1 cellular context compared by ENCODE assay signal in the genomic region with DNA sequence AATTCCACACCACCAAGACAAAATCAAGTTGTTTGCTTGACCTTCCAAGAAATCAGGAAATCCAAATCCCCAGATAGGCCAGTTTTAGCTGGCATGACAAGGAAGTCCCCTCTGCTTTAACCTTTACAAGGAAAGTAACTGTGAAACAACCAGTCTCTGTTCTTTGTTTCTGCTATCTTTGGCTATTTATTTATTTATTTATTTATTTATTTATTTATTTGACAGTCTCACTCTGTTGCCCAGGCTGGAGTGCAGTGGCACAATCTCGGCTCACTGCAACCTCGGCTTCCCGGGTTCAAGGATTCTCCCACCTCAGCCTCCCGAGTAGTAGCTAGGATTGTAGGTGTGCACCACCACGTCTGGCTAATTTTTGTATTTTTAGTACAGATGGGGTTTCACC.
TF ChIP-seq lines count a peak whose summit lies in the region.

No MANE protein-coding gene starts in this region.

TF ChIP-seq in HEK293, 187 proteins besides CTCF, POLR2A, EP300 and RAD21 (continued from another document and continues in another):
- TF ChIP-seq ZFP3 (tag by site-specific recombination; IDR thresholded peaks at IDR 0.05; ENCODE audit: low read depth): no peak
- no peak for TF ChIP-seq ZNF677 (tag by site-specific recombination; IDR thresholded peaks at IDR 0.05)
- TF ChIP-seq, protein P1, sequence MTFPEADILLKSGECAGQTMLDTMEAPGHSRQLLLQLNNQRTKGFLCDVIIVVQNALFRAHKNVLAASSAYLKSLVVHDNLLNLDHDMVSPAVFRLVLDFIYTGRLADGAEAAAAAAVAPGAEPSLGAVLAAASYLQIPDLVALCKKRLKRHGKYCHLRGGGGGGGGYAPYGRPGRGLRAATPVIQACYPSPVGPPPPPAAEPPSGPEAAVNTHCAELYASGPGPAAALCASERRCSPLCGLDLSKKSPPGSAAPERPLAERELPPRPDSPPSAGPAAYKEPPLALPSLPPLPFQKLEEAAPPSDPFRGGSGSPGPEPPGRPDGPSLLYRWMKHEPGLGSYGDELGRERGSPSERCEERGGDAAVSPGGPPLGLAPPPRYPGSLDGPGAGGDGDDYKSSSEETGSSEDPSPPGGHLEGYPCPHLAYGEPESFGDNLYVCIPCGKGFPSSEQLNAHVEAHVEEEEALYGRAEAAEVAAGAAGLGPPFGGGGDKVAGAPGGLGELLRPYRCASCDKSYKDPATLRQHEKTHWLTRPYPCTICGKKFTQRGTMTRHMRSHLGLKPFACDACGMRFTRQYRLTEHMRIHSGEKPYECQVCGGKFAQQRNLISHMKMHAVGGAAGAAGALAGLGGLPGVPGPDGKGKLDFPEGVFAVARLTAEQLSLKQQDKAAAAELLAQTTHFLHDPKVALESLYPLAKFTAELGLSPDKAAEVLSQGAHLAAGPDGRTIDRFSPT (tag by site-specific recombination; IDR thresholded peaks at IDR 0.05): no peak
- TF ChIP-seq RBAK (tag by site-specific recombination; IDR thresholded peaks at IDR 0.05): 0 out of 2 replicates have a peak, but pooled peaks have one; percentile 53
- peak; percentile 22; the same call in 1 of the 2 replicates for TF ChIP-seq GLI2 (tag by site-specific recombination; IDR thresholded peaks at IDR 0.05; ENCODE audit: borderline replicate concordance, low read depth)
- peak; percentile 66; the same call in 1 of the 2 replicates for TF ChIP-seq ZNF140 (tag by site-specific recombination; IDR thresholded peaks at IDR 0.05)
- 0 out of 2 replicates have a peak, but pooled peaks have one; percentile 42 for TF ChIP-seq ZNF404 (tag by site-specific recombination; IDR thresholded peaks at IDR 0.05)
- TF ChIP-seq, protein P2, sequence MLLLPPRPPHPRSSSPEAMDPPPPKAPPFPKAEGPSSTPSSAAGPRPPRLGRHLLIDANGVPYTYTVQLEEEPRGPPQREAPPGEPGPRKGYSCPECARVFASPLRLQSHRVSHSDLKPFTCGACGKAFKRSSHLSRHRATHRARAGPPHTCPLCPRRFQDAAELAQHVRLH (tag by site-specific recombination; IDR thresholded peaks at IDR 0.05): no peak
- TF ChIP-seq ZNF202 (tag by site-specific recombination; IDR thresholded peaks at IDR 0.05; ENCODE audit: borderline replicate concordance): peak; percentile 44; the same call in 1 of the 2 replicates
- 0 out of 2 replicates have a peak, but pooled peaks have one; percentile 31 for TF ChIP-seq ZNF514 (tag by site-specific recombination; IDR thresholded peaks at IDR 0.05)
- TF ChIP-seq ZNF394 (tag by site-specific recombination; IDR thresholded peaks at IDR 0.05; ENCODE audit: borderline replicate concordance): peak; percentile 93
- peak; percentile 15 for TF ChIP-seq ZNF510 (tag by site-specific recombination; IDR thresholded peaks at IDR 0.05; ENCODE audit: insufficient replicate concordance)
- TF ChIP-seq ZNF555 (tag by site-specific recombination; conservative IDR thresholded peaks at IDR 0.05): peak; percentile 57
- TF ChIP-seq ZNF266 (tag by site-specific recombination; IDR thresholded peaks at IDR 0.05; ENCODE audit: low read depth): 0 out of 2 replicates have a peak, but pooled peaks have one; percentile 69
- TF ChIP-seq, protein P3, sequence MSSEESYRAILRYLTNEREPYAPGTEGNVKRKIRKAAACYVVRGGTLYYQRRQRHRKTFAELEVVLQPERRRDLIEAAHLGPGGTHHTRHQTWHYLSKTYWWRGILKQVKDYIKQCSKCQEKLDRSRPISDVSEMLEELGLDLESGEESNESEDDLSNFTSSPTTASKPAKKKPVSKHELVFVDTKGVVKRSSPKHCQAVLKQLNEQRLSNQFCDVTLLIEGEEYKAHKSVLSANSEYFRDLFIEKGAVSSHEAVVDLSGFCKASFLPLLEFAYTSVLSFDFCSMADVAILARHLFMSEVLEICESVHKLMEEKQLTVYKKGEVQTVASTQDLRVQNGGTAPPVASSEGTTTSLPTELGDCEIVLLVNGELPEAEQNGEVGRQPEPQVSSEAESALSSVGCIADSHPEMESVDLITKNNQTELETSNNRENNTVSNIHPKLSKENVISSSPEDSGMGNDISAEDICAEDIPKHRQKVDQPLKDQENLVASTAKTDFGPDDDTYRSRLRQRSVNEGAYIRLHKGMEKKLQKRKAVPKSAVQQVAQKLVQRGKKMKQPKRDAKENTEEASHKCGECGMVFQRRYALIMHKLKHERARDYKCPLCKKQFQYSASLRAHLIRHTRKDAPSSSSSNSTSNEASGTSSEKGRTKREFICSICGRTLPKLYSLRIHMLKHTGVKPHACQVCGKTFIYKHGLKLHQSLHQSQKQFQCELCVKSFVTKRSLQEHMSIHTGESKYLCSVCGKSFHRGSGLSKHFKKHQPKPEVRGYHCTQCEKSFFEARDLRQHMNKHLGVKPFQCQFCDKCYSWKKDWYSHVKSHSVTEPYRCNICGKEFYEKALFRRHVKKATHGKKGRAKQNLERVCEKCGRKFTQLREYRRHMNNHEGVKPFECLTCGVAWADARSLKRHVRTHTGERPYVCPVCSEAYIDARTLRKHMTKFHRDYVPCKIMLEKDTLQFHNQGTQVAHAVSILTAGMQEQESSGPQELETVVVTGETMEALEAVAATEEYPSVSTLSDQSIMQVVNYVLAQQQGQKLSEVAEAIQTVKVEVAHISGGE (tag by site-specific recombination; conservative IDR thresholded peaks at IDR 0.05; ENCODE audit: low read depth): peak; percentile 53
- TF ChIP-seq, protein P4, sequence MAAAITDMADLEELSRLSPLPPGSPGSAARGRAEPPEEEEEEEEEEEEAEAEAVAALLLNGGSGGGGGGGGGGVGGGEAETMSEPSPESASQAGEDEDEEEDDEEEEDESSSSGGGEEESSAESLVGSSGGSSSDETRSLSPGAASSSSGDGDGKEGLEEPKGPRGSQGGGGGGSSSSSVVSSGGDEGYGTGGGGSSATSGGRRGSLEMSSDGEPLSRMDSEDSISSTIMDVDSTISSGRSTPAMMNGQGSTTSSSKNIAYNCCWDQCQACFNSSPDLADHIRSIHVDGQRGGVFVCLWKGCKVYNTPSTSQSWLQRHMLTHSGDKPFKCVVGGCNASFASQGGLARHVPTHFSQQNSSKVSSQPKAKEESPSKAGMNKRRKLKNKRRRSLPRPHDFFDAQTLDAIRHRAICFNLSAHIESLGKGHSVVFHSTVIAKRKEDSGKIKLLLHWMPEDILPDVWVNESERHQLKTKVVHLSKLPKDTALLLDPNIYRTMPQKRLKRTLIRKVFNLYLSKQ (tag by site-specific recombination; IDR thresholded peaks at IDR 0.05; ENCODE audit: borderline replicate concordance): no peak
- TF ChIP-seq ZNF658 (tag by site-specific recombination; IDR thresholded peaks at IDR 0.05): no peak
- 0 out of 2 replicates have a peak, but pooled peaks have one; percentile 18 for TF ChIP-seq ZNF354C (tag by site-specific recombination; IDR thresholded peaks at IDR 0.05; ENCODE audit: borderline replicate concordance, low read depth)
- TF ChIP-seq, protein P5, sequence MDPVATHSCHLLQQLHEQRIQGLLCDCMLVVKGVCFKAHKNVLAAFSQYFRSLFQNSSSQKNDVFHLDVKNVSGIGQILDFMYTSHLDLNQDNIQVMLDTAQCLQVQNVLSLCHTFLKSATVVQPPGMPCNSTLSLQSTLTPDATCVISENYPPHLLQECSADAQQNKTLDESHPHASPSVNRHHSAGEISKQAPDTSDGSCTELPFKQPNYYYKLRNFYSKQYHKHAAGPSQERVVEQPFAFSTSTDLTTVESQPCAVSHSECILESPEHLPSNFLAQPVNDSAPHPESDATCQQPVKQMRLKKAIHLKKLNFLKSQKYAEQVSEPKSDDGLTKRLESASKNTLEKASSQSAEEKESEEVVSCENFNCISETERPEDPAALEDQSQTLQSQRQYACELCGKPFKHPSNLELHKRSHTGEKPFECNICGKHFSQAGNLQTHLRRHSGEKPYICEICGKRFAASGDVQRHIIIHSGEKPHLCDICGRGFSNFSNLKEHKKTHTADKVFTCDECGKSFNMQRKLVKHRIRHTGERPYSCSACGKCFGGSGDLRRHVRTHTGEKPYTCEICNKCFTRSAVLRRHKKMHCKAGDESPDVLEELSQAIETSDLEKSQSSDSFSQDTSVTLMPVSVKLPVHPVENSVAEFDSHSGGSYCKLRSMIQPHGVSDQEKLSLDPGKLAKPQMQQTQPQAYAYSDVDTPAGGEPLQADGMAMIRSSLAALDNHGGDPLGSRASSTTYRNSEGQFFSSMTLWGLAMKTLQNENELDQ (tag by site-specific recombination; IDR thresholded peaks at IDR 0.05; ENCODE audit: low read depth): no peak
- TF ChIP-seq GLI4 (tag by site-specific recombination; IDR thresholded peaks at IDR 0.05): no peak
- peak; percentile 68 for TF ChIP-seq ZNF426 (tag by site-specific recombination; IDR thresholded peaks at IDR 0.05)
- TF ChIP-seq ZNF654 (tag by site-specific recombination; IDR thresholded peaks at IDR 0.05; ENCODE audit: low read depth): peak; percentile 32
- TF ChIP-seq, protein P6, sequence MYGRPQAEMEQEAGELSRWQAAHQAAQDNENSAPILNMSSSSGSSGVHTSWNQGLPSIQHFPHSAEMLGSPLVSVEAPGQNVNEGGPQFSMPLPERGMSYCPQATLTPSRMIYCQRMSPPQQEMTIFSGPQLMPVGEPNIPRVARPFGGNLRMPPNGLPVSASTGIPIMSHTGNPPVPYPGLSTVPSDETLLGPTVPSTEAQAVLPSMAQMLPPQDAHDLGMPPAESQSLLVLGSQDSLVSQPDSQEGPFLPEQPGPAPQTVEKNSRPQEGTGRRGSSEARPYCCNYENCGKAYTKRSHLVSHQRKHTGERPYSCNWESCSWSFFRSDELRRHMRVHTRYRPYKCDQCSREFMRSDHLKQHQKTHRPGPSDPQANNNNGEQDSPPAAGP (tag by site-specific recombination; IDR thresholded peaks at IDR 0.05): no peak
- TF ChIP-seq ZNF112 (tag by site-specific recombination; IDR thresholded peaks at IDR 0.05): no peak
- no peak for TF ChIP-seq ZXDB (tag by site-specific recombination; IDR thresholded peaks at IDR 0.05)
- TF ChIP-seq, protein P7, sequence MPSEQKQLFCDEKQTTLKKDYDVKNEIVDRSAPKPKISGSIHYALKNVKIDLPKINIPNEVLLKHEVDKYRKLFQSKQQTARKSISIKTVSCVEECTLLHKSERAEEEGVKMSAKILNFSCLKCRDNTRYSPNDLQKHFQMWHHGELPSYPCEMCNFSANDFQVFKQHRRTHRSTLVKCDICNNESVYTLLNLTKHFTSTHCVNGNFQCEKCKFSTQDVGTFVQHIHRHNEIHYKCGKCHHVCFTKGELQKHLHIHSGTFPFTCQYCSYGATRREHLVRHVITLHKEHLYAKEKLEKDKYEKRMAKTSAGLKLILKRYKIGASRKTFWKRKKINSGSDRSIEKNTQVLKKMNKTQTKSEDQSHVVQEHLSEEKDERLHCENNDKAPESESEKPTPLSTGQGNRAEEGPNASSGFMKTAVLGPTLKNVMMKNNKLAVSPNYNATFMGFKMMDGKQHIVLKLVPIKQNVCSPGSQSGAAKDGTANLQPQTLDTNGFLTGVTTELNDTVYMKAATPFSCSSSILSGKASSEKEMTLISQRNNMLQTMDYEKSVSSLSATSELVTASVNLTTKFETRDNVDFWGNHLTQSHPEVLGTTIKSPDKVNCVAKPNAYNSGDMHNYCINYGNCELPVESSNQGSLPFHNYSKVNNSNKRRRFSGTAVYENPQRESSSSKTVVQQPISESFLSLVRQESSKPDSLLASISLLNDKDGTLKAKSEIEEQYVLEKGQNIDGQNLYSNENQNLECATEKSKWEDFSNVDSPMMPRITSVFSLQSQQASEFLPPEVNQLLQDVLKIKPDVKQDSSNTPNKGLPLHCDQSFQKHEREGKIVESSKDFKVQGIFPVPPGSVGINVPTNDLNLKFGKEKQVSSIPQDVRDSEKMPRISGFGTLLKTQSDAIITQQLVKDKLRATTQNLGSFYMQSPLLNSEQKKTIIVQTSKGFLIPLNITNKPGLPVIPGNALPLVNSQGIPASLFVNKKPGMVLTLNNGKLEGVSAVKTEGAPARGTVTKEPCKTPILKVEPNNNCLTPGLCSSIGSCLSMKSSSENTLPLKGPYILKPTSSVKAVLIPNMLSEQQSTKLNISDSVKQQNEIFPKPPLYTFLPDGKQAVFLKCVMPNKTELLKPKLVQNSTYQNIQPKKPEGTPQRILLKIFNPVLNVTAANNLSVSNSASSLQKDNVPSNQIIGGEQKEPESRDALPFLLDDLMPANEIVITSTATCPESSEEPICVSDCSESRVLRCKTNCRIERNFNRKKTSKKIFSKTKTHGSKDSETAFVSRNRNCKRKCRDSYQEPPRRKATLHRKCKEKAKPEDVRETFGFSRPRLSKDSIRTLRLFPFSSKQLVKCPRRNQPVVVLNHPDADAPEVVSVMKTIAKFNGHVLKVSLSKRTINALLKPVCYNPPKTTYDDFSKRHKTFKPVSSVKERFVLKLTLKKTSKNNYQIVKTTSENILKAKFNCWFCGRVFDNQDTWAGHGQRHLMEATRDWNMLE (tag by site-specific recombination; conservative IDR thresholded peaks at IDR 0.05; ENCODE audit: low read depth): peak; percentile 80
- peak; percentile 80 for TF ChIP-seq ZNF433 (tag by site-specific recombination; IDR thresholded peaks at IDR 0.05; ENCODE audit: low read depth)
- TF ChIP-seq ZNF138 (tag by site-specific recombination; IDR thresholded peaks at IDR 0.05; ENCODE audit: borderline replicate concordance): peak; percentile 79; the same call in 1 of the 2 replicates
- TF ChIP-seq, protein P8, sequence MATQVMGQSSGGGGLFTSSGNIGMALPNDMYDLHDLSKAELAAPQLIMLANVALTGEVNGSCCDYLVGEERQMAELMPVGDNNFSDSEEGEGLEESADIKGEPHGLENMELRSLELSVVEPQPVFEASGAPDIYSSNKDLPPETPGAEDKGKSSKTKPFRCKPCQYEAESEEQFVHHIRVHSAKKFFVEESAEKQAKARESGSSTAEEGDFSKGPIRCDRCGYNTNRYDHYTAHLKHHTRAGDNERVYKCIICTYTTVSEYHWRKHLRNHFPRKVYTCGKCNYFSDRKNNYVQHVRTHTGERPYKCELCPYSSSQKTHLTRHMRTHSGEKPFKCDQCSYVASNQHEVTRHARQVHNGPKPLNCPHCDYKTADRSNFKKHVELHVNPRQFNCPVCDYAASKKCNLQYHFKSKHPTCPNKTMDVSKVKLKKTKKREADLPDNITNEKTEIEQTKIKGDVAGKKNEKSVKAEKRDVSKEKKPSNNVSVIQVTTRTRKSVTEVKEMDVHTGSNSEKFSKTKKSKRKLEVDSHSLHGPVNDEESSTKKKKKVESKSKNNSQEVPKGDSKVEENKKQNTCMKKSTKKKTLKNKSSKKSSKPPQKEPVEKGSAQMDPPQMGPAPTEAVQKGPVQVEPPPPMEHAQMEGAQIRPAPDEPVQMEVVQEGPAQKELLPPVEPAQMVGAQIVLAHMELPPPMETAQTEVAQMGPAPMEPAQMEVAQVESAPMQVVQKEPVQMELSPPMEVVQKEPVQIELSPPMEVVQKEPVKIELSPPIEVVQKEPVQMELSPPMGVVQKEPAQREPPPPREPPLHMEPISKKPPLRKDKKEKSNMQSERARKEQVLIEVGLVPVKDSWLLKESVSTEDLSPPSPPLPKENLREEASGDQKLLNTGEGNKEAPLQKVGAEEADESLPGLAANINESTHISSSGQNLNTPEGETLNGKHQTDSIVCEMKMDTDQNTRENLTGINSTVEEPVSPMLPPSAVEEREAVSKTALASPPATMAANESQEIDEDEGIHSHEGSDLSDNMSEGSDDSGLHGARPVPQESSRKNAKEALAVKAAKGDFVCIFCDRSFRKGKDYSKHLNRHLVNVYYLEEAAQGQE (tag by site-specific recombination; IDR thresholded peaks at IDR 0.05): peak; percentile 42; the same call in 1 of the 2 replicates
- TF ChIP-seq, protein P9, sequence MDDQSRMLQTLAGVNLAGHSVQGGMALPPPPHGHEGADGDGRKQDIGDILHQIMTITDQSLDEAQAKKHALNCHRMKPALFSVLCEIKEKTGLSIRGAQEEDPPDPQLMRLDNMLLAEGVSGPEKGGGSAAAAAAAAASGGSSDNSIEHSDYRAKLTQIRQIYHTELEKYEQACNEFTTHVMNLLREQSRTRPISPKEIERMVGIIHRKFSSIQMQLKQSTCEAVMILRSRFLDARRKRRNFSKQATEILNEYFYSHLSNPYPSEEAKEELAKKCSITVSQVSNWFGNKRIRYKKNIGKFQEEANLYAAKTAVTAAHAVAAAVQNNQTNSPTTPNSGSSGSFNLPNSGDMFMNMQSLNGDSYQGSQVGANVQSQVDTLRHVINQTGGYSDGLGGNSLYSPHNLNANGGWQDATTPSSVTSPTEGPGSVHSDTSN (CRISPR knock-in tag; IDR thresholded peaks at IDR 0.05): no peak
- 0 out of 2 replicates have a peak, but pooled peaks have one; percentile 14 for TF ChIP-seq GFI1B (tag by site-specific recombination; IDR thresholded peaks at IDR 0.05)
- no peak for TF ChIP-seq ZNF621 (tag by site-specific recombination; IDR thresholded peaks at IDR 0.05)
